13 cellular contexts compared by ENCODE assay signal in the genomic region with DNA sequence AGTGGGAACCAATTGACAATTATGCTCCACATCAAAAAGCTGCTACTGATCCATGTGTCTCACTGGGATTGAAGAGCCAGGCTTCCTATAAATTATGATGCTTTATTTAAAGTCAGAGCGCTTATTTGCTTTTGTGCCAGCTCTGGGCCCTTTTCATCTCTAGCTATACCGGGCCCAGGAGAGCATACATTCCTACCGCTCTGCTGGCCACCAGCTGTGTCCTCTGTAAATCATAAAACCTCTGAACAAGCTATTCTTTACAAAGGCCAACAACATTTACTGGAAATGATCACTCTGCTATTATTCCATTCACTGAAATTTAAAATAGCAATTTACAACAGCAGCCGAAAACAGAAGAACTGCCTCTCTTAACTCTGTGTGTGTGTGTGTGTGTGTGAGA.
DNase-seq lines count a peak whose midpoint lies in the region; ATAC-seq, FAIRE-seq and TF ChIP-seq lines count a peak whose summit lies in the region.
"Had no signal": no experiment of that assay in that cellular context is flagged by ENCODE, and none has a peak within 500 bp of the region (broad histone marks: within the 10 kb centered on the region; RNA-seq: fewer than 3 reads in every experiment).

No MANE protein-coding gene starts in this region.

- no peak overlapping the region; the same call in 1 of the 2 replicates for H3K27ac Mint-ChIP-seq in HFFc6
- H3K27ac Mint-ChIP-seq: dendritic cell treated with granulocyte-macrophage colony-stimulating factor and Interleukin-4, amounts not matched to agents 40 ng/mL and 50 ng/mL, for 4 days had no signal

- no peak for FAIRE-seq in GM12891 (lab: Jason Lieb, UNC)
- FAIRE-seq: GM19239 had no signal

- intact Hi-C loops in Right ventricle myocardium inferior (cut with DNase I) = loop anchor here (5.0 to 10.0 kb wide), 2 partner anchors 248 to 845 kb away; no protein-coding TSS in a partner anchor
- intact Hi-C loops in left lung (cut with DNase I) = no loop called here
- intact Hi-C loops in upper lobe of right lung (cut with DNase I) = no loop called here

- no peak for TF ChIP-seq POLR2A in GM12891 (IDR thresholded peaks at IDR 0.05; ENCODE audit: low read depth, low read length)

- H3K4me3 ChIP-seq in cardiac muscle cell (no peak overlapping the region), left lung (no peak overlapping the region), upper lobe of right lung (no peak overlapping the region)
- H3K4me3 ChIP-seq: heart right ventricle, thoracic aorta had no signal

- H3K4me1 ChIP-seq in cardiac muscle cell (ENCODE audit: low read depth) (peaks cover 98% of the 10 kb centered on the region), left lung (peaks cover 39 to 79% of the 10 kb centered on the region in 2 donors), upper lobe of right lung (peaks cover 79% of the 10 kb centered on the region)

- H3K36me3 Mint-ChIP-seq in HFFc6 (ENCODE audit: low read depth) = no peaks in the 10 kb centered on the region

- no peak for ATAC-seq in Right ventricle myocardium inferior
- no peak for ATAC-seq in left lung
- ATAC-seq in upper lobe of right lung = no peak
- ATAC-seq in HG03025 (IDR thresholded peaks at IDR 0.05; ENCODE audit: low FRiP score, unreplicated experiment) = no peak
- ATAC-seq: heart right ventricle had no signal

- no peaks in the 10 kb centered on the region for H3K27me3 ChIP-seq in cardiac muscle cell
- peaks cover 0 to 14% of the 10 kb centered on the region in 2 donors for H3K27me3 ChIP-seq in left lung
- H3K27me3 ChIP-seq in upper lobe of right lung = no peaks in the 10 kb centered on the region

- TF ChIP-seq CTCF in cardiac muscle cell (IDR thresholded peaks at IDR 0.05; ENCODE audit: low read depth, low read length) = no peak
- TF ChIP-seq CTCF in left lung (IDR thresholded peaks at IDR 0.05) = no peak
- no peak for TF ChIP-seq CTCF in upper lobe of right lung (IDR thresholded peaks at IDR 0.05)
- no peak for TF ChIP-seq CTCF in HFFc6 (IDR thresholded peaks at IDR 0.05)

- DNase-seq in cardiac muscle cell (ENCODE audit: low read depth in 1 of 2, low spot score in 1 of 2) (no peak), Right ventricle myocardium inferior (ENCODE audit: missing footprints) (no peak), SHP77 treated with DMSO at 0.1 percent for 48 hours (lab: John Stamatoyannopoulos, UW) (peak; percentile 81), left lung (no peak), upper lobe of right lung (no peak), GM12891 (ENCODE audit: insufficient read length, low spot score) (no peak), HFFc6 (no peak)
- DNase-seq: heart right ventricle; stimulated activated CD4-positive, alpha-beta T cell treated with anti-CD3 and anti-CD28 coated beads, Interleukin-2, amount 100 ng/mL, for 24 hours had no signal

- peak overlapping the region; percentile 95 for H3K27ac ChIP-seq in cardiac muscle cell
- H3K27ac ChIP-seq in left lung = peak overlapping the region; percentile 8 to 15
- H3K27ac ChIP-seq in upper lobe of right lung = peak overlapping the region; percentile 12
- H3K27ac ChIP-seq: thoracic aorta had no signal

- H3K36me3 ChIP-seq in cardiac muscle cell (no peaks in the 10 kb centered on the region), left lung (no peaks in the 10 kb centered on the region), upper lobe of right lung (no peaks in the 10 kb centered on the region)
- H3K36me3 ChIP-seq: heart right ventricle, thoracic aorta had no signal

- H3K27me3 Mint-ChIP-seq in HFFc6 (ENCODE audit: insufficient read depth) = no peaks in the 10 kb centered on the region

- no peaks in the 10 kb centered on the region for H3K9me3 ChIP-seq in cardiac muscle cell (ENCODE audit: low read depth)
- H3K9me3 ChIP-seq in left lung = no peaks in the 10 kb centered on the region
- no peaks in the 10 kb centered on the region for H3K9me3 ChIP-seq in upper lobe of right lung
- H3K9me3 ChIP-seq: heart right ventricle, thoracic aorta had no signal

- no peak overlapping the region for H3K4me3 Mint-ChIP-seq in HFFc6
- H3K4me3 Mint-ChIP-seq: dendritic cell treated with granulocyte-macrophage colony-stimulating factor and Interleukin-4, amounts not matched to agents 40 ng/mL and 50 ng/mL, for 4 days had no signal

- peaks cover 62% of the 10 kb centered on the region for H3K4me1 Mint-ChIP-seq in HFFc6 (ENCODE audit: low read depth)

- no peaks in the 10 kb centered on the region for H3K9me3 Mint-ChIP-seq in HFFc6
- H3K9me3 Mint-ChIP-seq: dendritic cell treated with granulocyte-macrophage colony-stimulating factor and Interleukin-4, amounts not matched to agents 40 ng/mL and 50 ng/mL, for 4 days had no signal

TF ChIP-seq in GM12891, 5 proteins besides CTCF, POLR2A, EP300 and RAD21:
- TF ChIP-seq PAX5 (IDR thresholded peaks at IDR 0.05; ENCODE audit: insufficient read depth, low read length, severe bottlenecking) (no peak), POU2F2 (IDR thresholded peaks at IDR 0.05; ENCODE audit: low read depth, low read length) (no peak), TAF1 (IDR thresholded peaks at IDR 0.05; ENCODE audit: low read depth, low read length) (no peak), SPI1 (IDR thresholded peaks at IDR 0.05; ENCODE audit: low read depth, low read length) (no peak), POLR2AphosphoS5 (IDR thresholded peaks at IDR 0.05; ENCODE audit: low read depth, low read length) (no peak)

Comparison
In these comparisons a context has a peak if more than half of its experiments do, and no peak if none do; other contexts are left out.
1. H3K27ac ChIP-seq: peak in every context shown above with its lines; median percentile 95 in cardiac muscle cell; 12 in upper lobe of right lung; 12 in left lung.